8 cellular contexts compared by ENCODE assay signal in genomic region chr16:81431554-81432353, GRCh38.
A peak's percentile ranks its signal among the peaks of the same experiment; 100 is the strongest.
DNase-seq lines count a peak whose midpoint lies in the region; ATAC-seq lines count a peak whose summit lies in the region.

No MANE protein-coding gene starts in this region.

- DNase-seq in NCI-H748 treated with DMSO at 0.1 percent for 48 hours (lab: John Stamatoyannopoulos, UW) (peak; percentile 58), fibroblast of gingiva (ENCODE audit: low read depth) (peak; percentile 67), skeletal muscle cell (ENCODE audit: low read depth) (peak; percentile 46), T-helper 9 cell (no peak), globus pallidus (ENCODE audit: low spot score) (no peak)

- ATAC-seq in GM21381 (IDR thresholded peaks at IDR 0.05; ENCODE audit: unreplicated experiment) (peak; percentile 35), HG02870 (IDR thresholded peaks at IDR 0.05; ENCODE audit: unreplicated experiment) (no peak), GM21390 (IDR thresholded peaks at IDR 0.05; ENCODE audit: unreplicated experiment) (no peak)

- H3K4me3 ChIP-seq in skeletal muscle cell (ENCODE audit: low read depth, low read length) = no peak overlapping the region

Comparison
In these comparisons a context has a peak if more than half of its experiments do, and no peak if none do; other contexts are left out.
1. DNase-seq: peak in NCI-H748 treated with DMSO at 0.1 percent for 48 hours (single experiment), fibroblast of gingiva (single experiment) and skeletal muscle cell (single experiment); none in T-helper 9 cell (single experiment) and globus pallidus (single experiment).